ENCODE assay signal across 11 cellular contexts in the genomic region with DNA sequence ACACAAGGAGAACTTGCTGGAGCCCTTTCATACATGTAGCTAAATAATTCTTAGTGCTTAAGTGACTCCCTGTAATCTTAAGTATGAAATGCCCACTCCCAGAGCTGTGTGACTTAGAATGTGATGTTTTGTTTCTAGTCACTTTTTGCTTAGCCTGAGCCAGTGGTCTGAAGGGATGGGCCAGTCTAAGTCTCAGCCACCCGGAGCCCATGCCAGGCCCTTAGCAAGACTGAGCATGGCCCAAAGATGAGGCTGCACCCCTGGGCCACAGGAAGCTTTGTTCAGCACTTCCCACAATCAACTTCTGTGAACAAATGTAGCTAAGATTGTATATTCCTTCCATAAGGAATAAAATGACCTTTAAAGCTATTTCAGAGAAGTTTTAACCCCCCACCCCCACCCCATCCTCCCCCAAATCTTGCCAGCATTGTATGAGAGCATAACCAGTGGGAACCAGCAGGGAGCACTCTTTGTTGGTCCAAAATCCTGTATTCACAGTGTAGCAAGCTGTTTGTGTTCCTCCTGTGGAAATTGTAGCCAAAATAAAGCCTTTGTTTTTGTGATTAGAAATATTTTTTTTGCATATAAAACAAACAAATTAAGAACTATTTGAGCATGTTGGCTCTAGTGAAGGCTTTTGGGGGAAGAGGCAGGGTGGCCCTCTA.
DNase-seq lines count a peak whose midpoint lies in the region; ATAC-seq, FAIRE-seq and TF ChIP-seq lines count a peak whose summit lies in the region.
"Had no signal": no experiment of that assay in that cellular context is flagged by ENCODE, and none has a peak within 500 bp of the region (broad histone marks: within the 10 kb centered on the region; RNA-seq: fewer than 3 reads in every experiment).

No MANE protein-coding gene starts in this region.

- H4K91ac ChIP-seq in H1 (replicated peaks; ENCODE audit: insufficient read length, low read length) = no peak overlapping the region

- no peaks in the 10 kb centered on the region for H3K79me2 ChIP-seq in DND-41 (ENCODE audit: insufficient read depth, low read length)
- H3K79me2 ChIP-seq in OCI-LY7 (ENCODE audit: insufficient read depth, low read depth, low read length) = no peaks in the 10 kb centered on the region
- no peaks in the 10 kb centered on the region for H3K79me2 ChIP-seq in H1 (ENCODE audit: control insufficient read depth in 1 of 2, insufficient read depth in 2 of 2, low read length in 2 of 2)

- H3K27me3 ChIP-seq in DND-41 (ENCODE audit: insufficient read depth, low read length, poor library complexity) (no peaks in the 10 kb centered on the region), H1 (replicated peaks in 1 of 4; ENCODE audit: control insufficient read depth in 3 of 4, extremely low read depth in 1 of 4, insufficient read depth in 3 of 4, low read length in 3 of 4) (no peaks in the 10 kb centered on the region)
- H3K27me3 ChIP-seq: heart right ventricle had no signal

- POLR2A ChIA-PET in OCI-LY7 (lab: Charles Lee) (no interaction called here), H1 (lab: Charles Lee; ENCODE audit: partially characterized antibody) (interaction anchor here (1.0 to 1.2 kb wide), 2 partner anchors 18 to 24 kb away, joined by 3 read pairs; no protein-coding TSS in a partner anchor), T-cell (lab: Charles Lee) (interaction anchor here in 1 of 2 donors (0.6 kb wide), 1 partner anchor 1660 kb away, joined by 4 read pairs; a partner anchor contains a TSS)

- no peak overlapping the region for H2BK120ac ChIP-seq in H1 (replicated peaks; ENCODE audit: low read depth, low read length)

- H3K9me3 ChIP-seq in DND-41 (ENCODE audit: insufficient read depth, low read length, severe bottlenecking) = no peaks in the 10 kb centered on the region
- no peaks in the 10 kb centered on the region for H3K9me3 ChIP-seq in OCI-LY7 (ENCODE audit: low read length)
- H3K9me3 ChIP-seq in H1 (ENCODE audit: insufficient read depth in 2 of 2, low read depth in 1 of 2, low read length in 1 of 2) = no peaks in the 10 kb centered on the region; a peak in 1 of 4 replicates

- H2AFZ ChIP-seq in DND-41 (ENCODE audit: low read depth, low read length) (no peak overlapping the region), OCI-LY7 (ENCODE audit: low read length) (no peak overlapping the region), H1 (ENCODE audit: low read length) (no peak overlapping the region)

- DNase-seq in DND-41 = no peak
- DNase-seq in OCI-LY7 (ENCODE audit: low spot score) = no peak
- no peak for DNase-seq in H1 (ENCODE audit: low read depth in 1 of 2, low spot score in 2 of 2)
- no peak for DNase-seq in nephron progenitor cell
- no peak for DNase-seq in T-cell
- DNase-seq in HPDE6-E6E7 (ENCODE audit: extremely low spot score) = no peak
- DNase-seq: activated B cell treated with CpG ODN at 0.5 μM for 24 hours; heart right ventricle; stimulated activated naive CD8-positive, alpha-beta T cell treated with anti-CD3 and anti-CD28 coated beads, Interleukin-15, Interleukin-2, amounts not matched to agents 100 U/mL and 50 U/mL, for 24 hours had no signal

- H3K27me3 Mint-ChIP-seq in nephron progenitor cell (ENCODE audit: low read depth, poor library complexity) (no peaks in the 10 kb centered on the region), T-cell (no peaks in the 10 kb centered on the region)
- H3K27me3 Mint-ChIP-seq: activated B cell treated with CpG ODN at 0.5 μM for 24 hours had no signal

- no peak overlapping the region for H4K8ac ChIP-seq in H1 (ENCODE audit: extremely low read depth, insufficient read depth, low read length)

- H3K27ac ChIP-seq in DND-41 (ENCODE audit: low read length) (no peak overlapping the region), OCI-LY7 (ENCODE audit: low read depth, low read length, poor library complexity, severe bottlenecking) (no peak overlapping the region), H1 (ENCODE audit: low read depth, low read length) (no peak overlapping the region)
- H3K27ac ChIP-seq: heart right ventricle had no signal

- H4K20me1 ChIP-seq in DND-41 (ENCODE audit: insufficient read depth, low read length) = peaks cover 17% of the 10 kb centered on the region; the same call in 1 of the 2 replicates
- no peaks in the 10 kb centered on the region for H4K20me1 ChIP-seq in OCI-LY7 (ENCODE audit: insufficient read depth, low read length)
- peaks cover 0 to 5% of the 10 kb centered on the region in 2 experiments for H4K20me1 ChIP-seq in H1 (replicated peaks in 1 of 2; ENCODE audit: control insufficient read depth in 1 of 2, insufficient read depth in 2 of 2, low read length in 2 of 2)

- H3K36me3 ChIP-seq in DND-41 (ENCODE audit: insufficient read depth, low read length) (peaks cover 98% of the 10 kb centered on the region), OCI-LY7 (ENCODE audit: insufficient read depth, low read length) (peaks cover 100% of the 10 kb centered on the region), H1 (ENCODE audit: control insufficient read depth in 2 of 4, insufficient read depth in 4 of 4, low read length in 3 of 4) (peaks cover 12 to 83% (median 33%) of the 10 kb centered on the region in 4 experiments)

- no peak for ATAC-seq in DND-41 (ENCODE audit: insufficient read depth, low read depth)
- ATAC-seq in HG03175 (IDR thresholded peaks at IDR 0.05; ENCODE audit: unreplicated experiment) = no peak
- no peak for ATAC-seq in T-cell (replicated peaks in 1 of 4)
- ATAC-seq in GM18861 (IDR thresholded peaks at IDR 0.05; ENCODE audit: unreplicated experiment) = no peak
- ATAC-seq: stimulated activated naive CD8-positive, alpha-beta T cell treated with anti-CD3 and anti-CD28 coated beads, Interleukin-15, Interleukin-2, amounts not matched to agents 100 U/mL and 50 U/mL, for 24 hours had no signal

- H3K9me3 Mint-ChIP-seq in nephron progenitor cell (no peaks in the 10 kb centered on the region), T-cell (no peaks in the 10 kb centered on the region)
- H3K9me3 Mint-ChIP-seq: activated B cell treated with CpG ODN at 0.5 μM for 24 hours had no signal

- H3K27ac Mint-ChIP-seq in nephron progenitor cell (peak overlapping the region; percentile 42), T-cell (no peak overlapping the region)
- H3K27ac Mint-ChIP-seq: activated B cell treated with CpG ODN at 0.5 μM for 24 hours had no signal

- H3K23me2 ChIP-seq in H1 (ENCODE audit: low read depth, low read length) = no peaks in the 10 kb centered on the region

- H3K9ac ChIP-seq in DND-41 (ENCODE audit: low read depth, low read length) (no peak overlapping the region), H1 (replicated peaks in 1 of 4; ENCODE audit: extremely low read depth in 1 of 4, low read depth in 3 of 4, low read length in 3 of 4) (no peak overlapping the region)

- H3K36me3 Mint-ChIP-seq in nephron progenitor cell (ENCODE audit: low read depth) (peaks cover 87% of the 10 kb centered on the region), T-cell (peaks cover 85% of the 10 kb centered on the region)

- TF ChIP-seq EP300 in H1 (IDR thresholded peaks at IDR 0.05; ENCODE audit: borderline replicate concordance in 1 of 2, low read depth in 2 of 2, low read length in 2 of 2) = no peak

- TF ChIP-seq RAD21 in H1 (IDR thresholded peaks at IDR 0.05 in 1 of 2, conservative IDR thresholded peaks at IDR 0.05 in 1 of 2; ENCODE audit: low read depth in 2 of 2, low read length in 2 of 2) = peak; percentile 44 to 57

- H3K4me2 ChIP-seq in DND-41 (ENCODE audit: insufficient read depth, low read length) (no peak overlapping the region), OCI-LY7 (ENCODE audit: low read length) (no peak overlapping the region), H1 (ENCODE audit: insufficient read depth in 1 of 2, low read depth in 2 of 2, low read length in 2 of 2) (no peak overlapping the region)

- TF ChIP-seq CTCF in DND-41 (IDR thresholded peaks at IDR 0.05; ENCODE audit: borderline replicate concordance, extremely low read depth, low read length, poor library complexity, severe bottlenecking) (peak; percentile 45), OCI-LY7 (conservative IDR thresholded peaks at IDR 0.05; ENCODE audit: low read length) (peak; percentile 56), H1 (IDR thresholded peaks at IDR 0.05; ENCODE audit: control extremely low read depth in 1 of 3, insufficient read depth in 1 of 3, low read depth in 1 of 3, low read length in 3 of 3) (peak in 1 of 3 experiments; percentile 19; a peak in 1 of 4 replicates), nephron progenitor cell (IDR thresholded peaks at IDR 0.05) (no peak)

- H3K23ac ChIP-seq in H1 (ENCODE audit: insufficient read length) = no peak overlapping the region

- H3K4me1 Mint-ChIP-seq in nephron progenitor cell = peaks cover 29% of the 10 kb centered on the region
- no peaks in the 10 kb centered on the region for H3K4me1 Mint-ChIP-seq in T-cell
- H3K4me1 Mint-ChIP-seq: activated B cell treated with CpG ODN at 0.5 μM for 24 hours had no signal

- H4K5ac ChIP-seq in H1 (ENCODE audit: insufficient read length, low read depth, low read length) = no peak overlapping the region

- H3K4me3 ChIP-seq in DND-41 (ENCODE audit: low read depth in 1 of 2, low read length in 2 of 2) (no peak overlapping the region), OCI-LY7 (ENCODE audit: low read depth, low read length, poor library complexity, severe bottlenecking) (no peak overlapping the region), H1 (ENCODE audit: extremely low read depth in 1 of 4, insufficient read depth in 2 of 4, low read depth in 3 of 4, low read length in 4 of 4) (no peak overlapping the region)
- H3K4me3 ChIP-seq: heart right ventricle had no signal

- no peak overlapping the region for H2BK15ac ChIP-seq in H1 (ENCODE audit: low read length)

- 100% methylated on average over 1 of the region's 1 CpG; no CpG with 5 or more reads in 1 of the 2 experiments for WGBS in H1 (ENCODE audit: extremely low coverage in 1 of 2, insufficient coverage in 1 of 2, insufficient read length in 1 of 2, insufficient replicate concordance in 2 of 2, low coverage in 1 of 2, low lambda C conversion rate in 2 of 2, missing lambda C conversion rate in 1 of 2), 2 experiments

- no peak overlapping the region for H3K14ac ChIP-seq in H1 (ENCODE audit: insufficient read length)

- H3K56ac ChIP-seq in H1 (replicated peaks; ENCODE audit: insufficient read length, low read depth, low read length) = no peak overlapping the region

- no peak overlapping the region for H3K18ac ChIP-seq in H1 (ENCODE audit: extremely low read depth, low read length)

- BruUV-seq in OCI-LY7 (replicated peaks; lab: Mats Ljungman, UMichigan) = no TSS peak

- intact Hi-C loops in OCI-LY7 (cut with micrococcal nuclease; ENCODE audit: unreplicated experiment) = no loop called here

- no peak for FAIRE-seq in H1 (lab: Jason Lieb, UNC)

- H3K79me1 ChIP-seq in H1 (ENCODE audit: low read depth, low read length) = no peaks in the 10 kb centered on the region

- CTCF ChIA-PET in OCI-LY7 (lab: Charles Lee; ENCODE audit: unreplicated experiment) = no interaction called here
- CTCF ChIA-PET in H1 (lab: Charles Lee; ENCODE audit: partially characterized antibody) = interaction anchor here (0.7 to 1.6 kb wide), 8 partner anchors 10 to 193 kb away, joined by 3 to 12 read pairs (median 3); no protein-coding TSS in a partner anchor
- CTCF ChIA-PET in T-cell (lab: Charles Lee) = interaction anchor here in 1 of 2 donors (0.5 kb wide), 1 partner anchor 386 kb away, joined by 6 read pairs; no protein-coding TSS in a partner anchor

- H2BK20ac ChIP-seq in H1 (ENCODE audit: low read length) = no peak overlapping the region

- no peak overlapping the region for H2AK5ac ChIP-seq in H1 (ENCODE audit: low read depth, low read length)

- H3K4me1 ChIP-seq in DND-41 (ENCODE audit: insufficient read depth, low read length) = no peaks in the 10 kb centered on the region
- no peaks in the 10 kb centered on the region for H3K4me1 ChIP-seq in OCI-LY7 (ENCODE audit: insufficient read depth, low read length, poor library complexity, severe bottlenecking)
- no peaks in the 10 kb centered on the region for H3K4me1 ChIP-seq in H1 (replicated peaks in 1 of 4; ENCODE audit: control insufficient read depth in 3 of 4, insufficient read depth in 4 of 4, low read length in 3 of 4)
- H3K4me1 ChIP-seq: heart right ventricle had no signal

- H2BK5ac ChIP-seq in H1 (ENCODE audit: low read depth, low read length) = no peak overlapping the region

- no peaks in the 10 kb centered on the region for H3K9me2 ChIP-seq in OCI-LY7 (ENCODE audit: insufficient read depth, low read length)

- TF ChIP-seq POLR2A in H1 (IDR thresholded peaks at IDR 0.05; ENCODE audit: control extremely low read depth in 1 of 2, low read depth in 2 of 2, low read length in 2 of 2) = no peak

- H3K4me3 Mint-ChIP-seq in nephron progenitor cell (no peak overlapping the region), T-cell (no peak overlapping the region)
- H3K4me3 Mint-ChIP-seq: activated B cell treated with CpG ODN at 0.5 μM for 24 hours had no signal

- no peak overlapping the region for H2BK12ac ChIP-seq in H1 (ENCODE audit: low read depth, low read length)

- no peak overlapping the region for H3K4ac ChIP-seq in H1 (replicated peaks; ENCODE audit: insufficient read length, low read depth, low read length)
